2 cellular contexts compared by ENCODE assay signal in the genomic region with DNA sequence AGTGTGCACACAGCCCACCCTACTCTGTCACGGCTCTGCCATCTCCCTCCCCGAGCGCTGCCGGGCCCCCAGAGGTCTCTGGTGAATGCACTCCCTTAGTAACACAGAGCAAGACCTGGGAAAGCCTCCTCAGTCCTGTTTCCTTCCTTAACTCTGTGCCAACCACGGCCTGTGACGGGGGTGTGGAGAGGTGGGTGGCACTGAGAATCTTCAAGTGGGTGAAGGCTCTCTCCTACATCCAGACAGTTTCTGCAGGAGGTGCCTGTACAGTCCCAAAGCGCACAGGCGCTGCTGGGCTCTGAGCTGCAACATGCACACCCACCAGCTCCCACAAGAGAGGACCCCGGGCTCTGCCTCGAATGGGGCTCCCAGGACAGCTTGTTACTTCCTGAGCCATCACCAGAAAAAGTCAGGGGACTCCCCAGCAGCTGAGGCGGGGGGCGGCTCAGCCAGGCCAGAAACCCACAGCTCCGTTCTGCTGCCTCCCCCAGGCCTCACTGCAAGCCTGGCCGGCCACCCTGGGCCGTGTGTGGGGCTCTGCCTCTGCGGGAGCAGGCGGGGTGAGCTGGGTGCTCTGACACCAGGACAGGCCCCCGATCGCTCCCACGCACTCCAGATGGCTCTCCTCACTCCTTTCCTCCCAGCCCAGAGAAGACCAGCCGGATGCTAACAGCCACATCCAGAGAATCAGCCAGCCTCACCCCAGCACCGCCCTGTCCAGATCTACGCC.
TF ChIP-seq lines count a peak whose summit lies in the region.

No MANE protein-coding gene starts in this region.

TF ChIP-seq in GM23338, 12 proteins besides CTCF, POLR2A, EP300 and RAD21:
- no peak for TF ChIP-seq ZNF114 (CRISPR knock-in tag; IDR thresholded peaks at IDR 0.05)
- no peak for TF ChIP-seq STAT1 (IDR thresholded peaks at IDR 0.05; ENCODE audit: unreplicated experiment)

TF ChIP-seq in K562, 482 proteins besides CTCF, POLR2A, EP300 and RAD21:
- TF ChIP-seq KLF13 (tag; IDR thresholded peaks at IDR 0.05; ENCODE audit: borderline replicate concordance, low read depth) (no peak), ZNF780A (CRISPR knock-in tag; IDR thresholded peaks at IDR 0.05) (no peak)
